Comparison of ENCODE assay signal across 29 cellular contexts in genomic region chr12:44155349-44155748, GRCh38.
"Had no signal": no experiment of that assay in that cellular context is flagged by ENCODE, and none has a peak within 500 bp of the region (broad histone marks: within the 10 kb centered on the region; RNA-seq: fewer than 3 reads in every experiment).

No MANE protein-coding gene starts in this region.

- H3K9me3 ChIP-seq: esophagus muscularis mucosa, heart right ventricle, ovary, right lobe of liver, stomach, thyroid gland, upper lobe of left lung, vagina had no signal

- H3K9me3 Mint-ChIP-seq: activated T-helper 1 cell treated with anti-CD3 and anti-CD28 coated beads, Interleukin-12 subunit alpha, Interleukin-12 subunit beta, Interleukin-2, Interleukin-4 antibody, amounts not matched to agents 30 ng/mL and 10 ng/mL and 1 ng/mL, durations not matched to agents 14 hours and 24 hours and 36 hours; mesothelial cell of epicardium; naive B cell; nephron progenitor cell; stimulated activated naive B cell treated with anti-CD40 and anti-IgM and Interleukin-4, amounts not matched to agents 10 μg/mL and 1 μg/mL and 100 μg/mL, for 72 hours; T-helper 1 cell treated with Interleukin-12 subunit alpha and Interleukin-12 subunit beta and Interleukin-4 antibody, amounts not matched to agents 30 μg/mL and 1 μg/mL, for 36 hours had no signal

- H3K4me1 Mint-ChIP-seq: stimulated activated naive B cell treated with anti-CD40 and anti-IgM and Interleukin-4, amounts not matched to agents 10 μg/mL and 1 μg/mL and 100 μg/mL, for 72 hours had no signal

- H3K27me3 Mint-ChIP-seq: naive B cell; progenitor cell of endocrine pancreas; stimulated activated naive B cell treated with anti-CD40 and anti-IgM and Interleukin-4, amounts not matched to agents 10 μg/mL and 1 μg/mL and 100 μg/mL, for 72 hours had no signal

- H3K36me3 Mint-ChIP-seq: mesothelial cell of epicardium; naive B cell; stimulated activated naive B cell treated with anti-CD40 and anti-IgM and Interleukin-4, amounts not matched to agents 10 μg/mL and 1 μg/mL and 100 μg/mL, for 72 hours had no signal

- ATAC-seq: foreskin keratinocyte; heart right ventricle; left ventricle myocardium superior; right lobe of liver; stimulated activated naive B cell treated with anti-CD40 and anti-IgM and Interleukin-4, amounts not matched to agents 10 μg/mL and 1 μg/mL and 100 μg/mL, for 72 hours had no signal

- H3K36me3 ChIP-seq: esophagus muscularis mucosa, heart right ventricle, ovary, right lobe of liver, stomach, thyroid gland, upper lobe of left lung, vagina had no signal

- H3K27me3 ChIP-seq: esophagus muscularis mucosa, foreskin keratinocyte, heart right ventricle, ovary, right lobe of liver, stomach, thyroid gland, upper lobe of left lung, vagina had no signal

- DNase-seq: activated CD4-positive, alpha-beta T cell treated with anti-CD3 and anti-CD28 coated beads for 4 hours; activated CD4-positive, alpha-beta T cell treated with anti-CD3 and anti-CD28 coated beads, Interleukin-2, amount 50 U/mL, for 4 hours; activated CD8-positive, alpha-beta memory T cell treated with anti-CD3 and anti-CD28 coated beads, Interleukin-2, amount 50 U/mL, for 4 hours; activated effector memory CD4-positive, alpha-beta T cell treated with anti-CD3 and anti-CD28 coated beads, Interleukin-2, amount 50 U/mL, for 16 hours; activated naive CD4-positive, alpha-beta T cell treated with anti-CD3 and anti-CD28 coated beads, Interleukin-2, amount 50 U/mL, for 16 hours; activated T-cell treated with anti-CD3 and anti-CD28 coated beads, Interleukin-2, amount 50 U/mL, for 1 hour; amniotic stem cell; central memory CD4-positive, alpha-beta T cell; foreskin keratinocyte; heart right ventricle; left ventricle myocardium superior; naive B cell; nephron progenitor cell; ovary; right lobe of liver; stimulated activated CD4-positive, alpha-beta T cell treated with anti-CD3 and anti-CD28 coated beads, Interleukin-12 subunit alpha, Interleukin-12 subunit beta, amount 100 ng/mL, for 4 hours; stimulated activated naive B cell treated with anti-CD40 and anti-IgM and Interleukin-4, amounts not matched to agents 10 μg/mL and 1 μg/mL and 100 μg/mL, for 72 hours; stomach; T-helper 9 cell; thyroid gland; upper lobe of left lung had no signal

- H3K4me3 Mint-ChIP-seq: activated T-helper 1 cell treated with anti-CD3 and anti-CD28 coated beads, Interleukin-12 subunit alpha, Interleukin-12 subunit beta, Interleukin-2, Interleukin-4 antibody, amounts not matched to agents 30 ng/mL and 10 ng/mL and 1 ng/mL, durations not matched to agents 14 hours and 24 hours and 36 hours; mesothelial cell of epicardium; naive B cell; nephron progenitor cell; stimulated activated naive B cell treated with anti-CD40 and anti-IgM and Interleukin-4, amounts not matched to agents 10 μg/mL and 1 μg/mL and 100 μg/mL, for 72 hours; T-helper 1 cell treated with Interleukin-12 subunit alpha and Interleukin-12 subunit beta and Interleukin-4 antibody, amounts not matched to agents 30 μg/mL and 1 μg/mL, for 36 hours had no signal

- H3K4me1 ChIP-seq: esophagus muscularis mucosa, foreskin keratinocyte, stomach, thyroid gland, upper lobe of left lung, vagina had no signal

- H3K27ac ChIP-seq: esophagus muscularis mucosa, foreskin keratinocyte, heart right ventricle, ovary, right lobe of liver, skin epidermis, stomach, thyroid gland, upper lobe of left lung, vagina, VCaP had no signal

- H3K4me3 ChIP-seq: esophagus muscularis mucosa, heart right ventricle, ovary, right lobe of liver, skin epidermis, stomach, thyroid gland, upper lobe of left lung, vagina had no signal

- H3K27ac Mint-ChIP-seq: activated T-helper 1 cell treated with anti-CD3 and anti-CD28 coated beads, Interleukin-12 subunit alpha, Interleukin-12 subunit beta, Interleukin-2, Interleukin-4 antibody, amounts not matched to agents 30 ng/mL and 10 ng/mL and 1 ng/mL, durations not matched to agents 14 hours and 24 hours and 36 hours; mesothelial cell of epicardium; naive B cell; nephron progenitor cell; progenitor cell of endocrine pancreas; stimulated activated naive B cell treated with anti-CD40 and anti-IgM and Interleukin-4, amounts not matched to agents 10 μg/mL and 1 μg/mL and 100 μg/mL, for 72 hours; T-helper 1 cell treated with Interleukin-12 subunit alpha and Interleukin-12 subunit beta and Interleukin-4 antibody, amounts not matched to agents 30 μg/mL and 1 μg/mL, for 36 hours had no signal
